1 cellular context compared by ENCODE assay signal in genomic region chr4:102344520-102344954, GRCh38.
TF ChIP-seq lines count a peak whose summit lies in the region.

No MANE protein-coding gene starts in this region.

TF ChIP-seq in HepG2, 621 proteins besides CTCF, POLR2A, EP300 and RAD21 (continued from another document and continues in another):
- TF ChIP-seq, protein P1, sequence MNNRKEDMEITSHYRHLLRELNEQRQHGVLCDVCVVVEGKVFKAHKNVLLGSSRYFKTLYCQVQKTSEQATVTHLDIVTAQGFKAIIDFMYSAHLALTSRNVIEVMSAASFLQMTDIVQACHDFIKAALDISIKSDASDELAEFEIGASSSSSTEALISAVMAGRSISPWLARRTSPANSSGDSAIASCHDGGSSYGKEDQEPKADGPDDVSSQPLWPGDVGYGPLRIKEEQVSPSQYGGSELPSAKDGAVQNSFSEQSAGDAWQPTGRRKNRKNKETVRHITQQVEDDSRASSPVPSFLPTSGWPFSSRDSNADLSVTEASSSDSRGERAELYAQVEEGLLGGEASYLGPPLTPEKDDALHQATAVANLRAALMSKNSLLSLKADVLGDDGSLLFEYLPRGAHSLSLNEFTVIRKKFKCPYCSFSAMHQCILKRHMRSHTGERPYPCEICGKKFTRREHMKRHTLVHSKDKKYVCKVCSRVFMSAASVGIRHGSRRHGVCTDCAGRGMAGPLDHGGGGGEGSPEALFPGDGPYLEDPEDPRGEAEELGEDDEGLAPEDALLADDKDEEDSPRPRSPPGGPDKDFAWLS (CRISPR knock-in tag; IDR thresholded peaks at IDR 0.05; ENCODE audit: borderline replicate concordance): no peak
- TF ChIP-seq ZNF740 (CRISPR knock-in tag; IDR thresholded peaks at IDR 0.05) (no peak), ZNF746 (CRISPR knock-in tag; IDR thresholded peaks at IDR 0.05) (no peak), TMF1 (CRISPR knock-in tag; IDR thresholded peaks at IDR 0.05; ENCODE audit: low read depth) (0 out of 2 replicates have a peak, but pooled peaks have one; percentile 12), ZSCAN25 (CRISPR knock-in tag; IDR thresholded peaks at IDR 0.05) (no peak), FLYWCH1 (CRISPR knock-in tag; IDR thresholded peaks at IDR 0.05) (peak; percentile 17; the same call in 1 of the 2 replicates), ZNF460 (CRISPR knock-in tag; IDR thresholded peaks at IDR 0.05; ENCODE audit: borderline replicate concordance) (no peak), ZNF124 (CRISPR knock-in tag; IDR thresholded peaks at IDR 0.05) (no peak), ZNF496 (CRISPR knock-in tag; IDR thresholded peaks at IDR 0.05; ENCODE audit: insufficient replicate concordance) (no peak), ZKSCAN1 (IDR thresholded peaks at IDR 0.05; ENCODE audit: low read length) (no peak), ZNF30 (CRISPR knock-in tag; IDR thresholded peaks at IDR 0.05) (0 out of 2 replicates have a peak, but pooled peaks have one; percentile 69), ZNF337 (CRISPR knock-in tag; IDR thresholded peaks at IDR 0.05; ENCODE audit: borderline replicate concordance, low read depth) (no peak), PRMT3 (CRISPR knock-in tag; IDR thresholded peaks at IDR 0.05; ENCODE audit: borderline replicate concordance, low read depth) (peak; percentile 47; the same call in 1 of the 2 replicates), BRCA1 (CRISPR knock-in tag; IDR thresholded peaks at IDR 0.05) (no peak), ZNF670 (CRISPR knock-in tag; IDR thresholded peaks at IDR 0.05; ENCODE audit: borderline replicate concordance) (no peak), BCL3 (CRISPR knock-in tag; IDR thresholded peaks at IDR 0.05) (no peak), ZNF646 (CRISPR knock-in tag; IDR thresholded peaks at IDR 0.05) (no peak), ZNF17 (CRISPR knock-in tag; IDR thresholded peaks at IDR 0.05) (no peak), NFYC (CRISPR knock-in tag; IDR thresholded peaks at IDR 0.05) (no peak), AFF4 (CRISPR knock-in tag; IDR thresholded peaks at IDR 0.05) (no peak), ZNF564 (CRISPR knock-in tag; IDR thresholded peaks at IDR 0.05) (0 out of 2 replicates have a peak, but pooled peaks have one; percentile 22), IKZF4 (CRISPR knock-in tag; IDR thresholded peaks at IDR 0.05; ENCODE audit: borderline replicate concordance, low read depth, not compliant biosample characterization) (no peak), ZMAT3 (CRISPR knock-in tag; conservative IDR thresholded peaks at IDR 0.05) (no peak), ZNF101 (CRISPR knock-in tag; IDR thresholded peaks at IDR 0.05; ENCODE audit: borderline replicate concordance, low read depth) (no peak), ATF7-NPFF (CRISPR knock-in tag; IDR thresholded peaks at IDR 0.05; ENCODE audit: low read depth) (peak; percentile 44; the same call in 1 of the 2 replicates), CREM (IDR thresholded peaks at IDR 0.05) (no peak), CREM (CRISPR knock-in tag; IDR thresholded peaks at IDR 0.05) (no peak), ZNF709 (CRISPR knock-in tag; IDR thresholded peaks at IDR 0.05) (no peak)
- TF ChIP-seq, protein P2, sequence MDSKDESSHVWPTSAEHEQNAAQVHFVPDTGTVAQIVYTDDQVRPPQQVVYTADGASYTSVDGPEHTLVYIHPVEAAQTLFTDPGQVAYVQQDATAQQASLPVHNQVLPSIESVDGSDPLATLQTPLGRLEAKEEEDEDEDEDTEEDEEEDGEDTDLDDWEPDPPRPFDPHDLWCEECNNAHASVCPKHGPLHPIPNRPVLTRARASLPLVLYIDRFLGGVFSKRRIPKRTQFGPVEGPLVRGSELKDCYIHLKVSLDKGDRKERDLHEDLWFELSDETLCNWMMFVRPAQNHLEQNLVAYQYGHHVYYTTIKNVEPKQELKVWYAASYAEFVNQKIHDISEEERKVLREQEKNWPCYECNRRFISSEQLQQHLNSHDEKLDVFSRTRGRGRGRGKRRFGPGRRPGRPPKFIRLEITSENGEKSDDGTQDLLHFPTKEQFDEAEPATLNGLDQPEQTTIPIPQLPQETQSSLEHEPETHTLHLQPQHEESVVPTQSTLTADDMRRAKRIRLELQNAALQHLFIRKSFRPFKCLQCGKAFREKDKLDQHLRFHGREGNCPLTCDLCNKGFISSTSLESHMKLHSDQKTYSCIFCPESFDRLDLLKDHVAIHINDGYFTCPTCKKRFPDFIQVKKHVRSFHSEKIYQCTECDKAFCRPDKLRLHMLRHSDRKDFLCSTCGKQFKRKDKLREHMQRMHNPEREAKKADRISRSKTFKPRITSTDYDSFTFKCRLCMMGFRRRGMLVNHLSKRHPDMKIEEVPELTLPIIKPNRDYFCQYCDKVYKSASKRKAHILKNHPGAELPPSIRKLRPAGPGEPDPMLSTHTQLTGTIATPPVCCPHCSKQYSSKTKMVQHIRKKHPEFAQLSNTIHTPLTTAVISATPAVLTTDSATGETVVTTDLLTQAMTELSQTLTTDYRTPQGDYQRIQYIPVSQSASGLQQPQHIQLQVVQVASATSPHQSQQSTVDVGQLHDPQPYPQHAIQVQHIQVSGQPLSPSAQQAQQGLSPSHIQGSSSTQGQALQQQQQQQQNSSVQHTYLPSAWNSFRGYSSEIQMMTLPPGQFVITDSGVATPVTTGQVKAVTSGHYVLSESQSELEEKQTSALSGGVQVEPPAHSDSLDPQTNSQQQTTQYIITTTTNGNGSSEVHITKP (CRISPR knock-in tag; IDR thresholded peaks at IDR 0.05; ENCODE audit: low read depth): no peak
- TF ChIP-seq, protein P3, sequence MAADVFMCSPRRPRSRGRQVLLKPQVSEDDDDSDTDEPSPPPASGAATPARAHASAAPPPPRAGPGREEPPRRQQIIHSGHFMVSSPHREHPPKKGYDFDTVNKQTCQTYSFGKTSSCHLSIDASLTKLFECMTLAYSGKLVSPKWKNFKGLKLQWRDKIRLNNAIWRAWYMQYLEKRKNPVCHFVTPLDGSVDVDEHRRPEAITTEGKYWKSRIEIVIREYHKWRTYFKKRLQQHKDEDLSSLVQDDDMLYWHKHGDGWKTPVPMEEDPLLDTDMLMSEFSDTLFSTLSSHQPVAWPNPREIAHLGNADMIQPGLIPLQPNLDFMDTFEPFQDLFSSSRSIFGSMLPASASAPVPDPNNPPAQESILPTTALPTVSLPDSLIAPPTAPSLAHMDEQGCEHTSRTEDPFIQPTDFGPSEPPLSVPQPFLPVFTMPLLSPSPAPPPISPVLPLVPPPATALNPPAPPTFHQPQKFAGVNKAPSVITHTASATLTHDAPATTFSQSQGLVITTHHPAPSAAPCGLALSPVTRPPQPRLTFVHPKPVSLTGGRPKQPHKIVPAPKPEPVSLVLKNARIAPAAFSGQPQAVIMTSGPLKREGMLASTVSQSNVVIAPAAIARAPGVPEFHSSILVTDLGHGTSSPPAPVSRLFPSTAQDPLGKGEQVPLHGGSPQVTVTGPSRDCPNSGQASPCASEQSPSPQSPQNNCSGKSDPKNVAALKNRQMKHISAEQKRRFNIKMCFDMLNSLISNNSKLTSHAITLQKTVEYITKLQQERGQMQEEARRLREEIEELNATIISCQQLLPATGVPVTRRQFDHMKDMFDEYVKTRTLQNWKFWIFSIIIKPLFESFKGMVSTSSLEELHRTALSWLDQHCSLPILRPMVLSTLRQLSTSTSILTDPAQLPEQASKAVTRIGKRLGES (CRISPR knock-in tag; IDR thresholded peaks at IDR 0.05; ENCODE audit: borderline replicate concordance): 0 out of 2 replicates have a peak, but pooled peaks have one; percentile 23
- TF ChIP-seq, protein P4, sequence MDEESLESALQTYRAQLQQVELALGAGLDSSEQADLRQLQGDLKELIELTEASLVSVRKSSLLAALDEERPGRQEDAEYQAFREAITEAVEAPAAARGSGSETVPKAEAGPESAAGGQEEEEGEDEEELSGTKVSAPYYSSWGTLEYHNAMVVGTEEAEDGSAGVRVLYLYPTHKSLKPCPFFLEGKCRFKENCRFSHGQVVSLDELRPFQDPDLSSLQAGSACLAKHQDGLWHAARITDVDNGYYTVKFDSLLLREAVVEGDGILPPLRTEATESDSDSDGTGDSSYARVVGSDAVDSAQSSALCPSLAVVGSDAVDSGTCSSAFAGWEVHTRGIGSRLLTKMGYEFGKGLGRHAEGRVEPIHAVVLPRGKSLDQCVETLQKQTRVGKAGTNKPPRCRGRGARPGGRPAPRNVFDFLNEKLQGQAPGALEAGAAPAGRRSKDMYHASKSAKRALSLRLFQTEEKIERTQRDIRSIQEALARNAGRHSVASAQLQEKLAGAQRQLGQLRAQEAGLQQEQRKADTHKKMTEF (CRISPR knock-in tag; IDR thresholded peaks at IDR 0.05): no peak
